7 cellular contexts compared by ENCODE assay signal in genomic region chr17:82414548-82415281, GRCh38. TPM values are rescaled to one million over a fixed set of nuclear protein-coding genes. Genes with fewer than 3 reads are reported as not detected.
A peak's percentile ranks its signal among the peaks of the same experiment; 100 is the strongest.
DNase-seq lines count a peak whose midpoint lies in the region; ATAC-seq and TF ChIP-seq lines count a peak whose summit lies in the region.

No MANE protein-coding gene starts in this region.

- no peaks in the 10 kb centered on the region for H3K27me3 Mint-ChIP-seq in activated CD8-positive, alpha-beta T cell treated with anti-CD3 and anti-CD28 coated beads for 36 hours

- no peak overlapping the region for H3K4me3 Mint-ChIP-seq in activated CD8-positive, alpha-beta T cell treated with anti-CD3 and anti-CD28 coated beads for 36 hours

- DNase-seq in GM13976 (ENCODE audit: low spot score) = peak; percentile 86
- DNase-seq in NCI-H345 treated with DMSO at 0.1 percent for 48 hours (lab: John Stamatoyannopoulos, UW; ENCODE audit: unreplicated experiment) = peak; percentile 30
- DNase-seq in activated CD8-positive, alpha-beta T cell treated with anti-CD3 and anti-CD28 coated beads for 36 hours = peak; percentile 86
- DNase-seq in dorsolateral prefrontal cortex = peak in 8 of 10 donors; percentile 39 to 71 (median 60)
- DNase-seq in lung microvascular endothelial cell (ENCODE audit: low read depth in 2 of 2) = peak; percentile 72 to 82
- peak; percentile 39 for DNase-seq in stimulated activated CD8-positive, alpha-beta memory T cell treated with anti-CD3 and anti-CD28 coated beads, Interleukin-15, amount 100 ng/mL, for 24 hours (ENCODE audit: low read depth)

- POLR2A ChIA-PET in activated CD8-positive, alpha-beta T cell treated with anti-CD3 and anti-CD28 coated beads for 36 hours (lab: Charles Lee) = interaction anchor here (0.8 to 1.5 kb wide), 2 partner anchors 15 to 21 kb away, joined by 3 to 4 read pairs; no protein-coding TSS in a partner anchor

- H3K36me3 Mint-ChIP-seq in activated CD8-positive, alpha-beta T cell treated with anti-CD3 and anti-CD28 coated beads for 36 hours (ENCODE audit: low read depth) = peaks cover 6% of the 10 kb centered on the region

- H3K4me3 ChIP-seq in dorsolateral prefrontal cortex = peak overlapping the region in 15 of 59 donors; percentile 3 to 38 (median 16)

- H3K27me3 ChIP-seq in dorsolateral prefrontal cortex = no peaks in the 10 kb centered on the region

- H3K9me3 Mint-ChIP-seq in activated CD8-positive, alpha-beta T cell treated with anti-CD3 and anti-CD28 coated beads for 36 hours = no peaks in the 10 kb centered on the region

- TF ChIP-seq CTCF in GM13976 (IDR thresholded peaks at IDR 0.05; ENCODE audit: borderline replicate concordance, control extremely low read depth, extremely low read depth, insufficient read depth, missing control alignments) (peak; percentile 70), dorsolateral prefrontal cortex (IDR thresholded peaks at IDR 0.05 in 54 of 56, conservative IDR thresholded peaks at IDR 0.05 in 2 of 56; ENCODE audit: low read depth in 1 of 56, partially characterized antibody in 56 of 56) (peak; percentile 30 to 87 (median 70))
- TF ChIP-seq CTCF in activated CD8-positive, alpha-beta T cell treated with anti-CD3 and anti-CD28 coated beads for 36 hours (IDR thresholded peaks at IDR 0.05) = peak; percentile 87

- no peak overlapping the region for H3K27ac ChIP-seq in dorsolateral prefrontal cortex

- CTCF ChIA-PET in activated CD8-positive, alpha-beta T cell treated with anti-CD3 and anti-CD28 coated beads for 36 hours (lab: Charles Lee) = interaction anchor here (0.9 to 3.2 kb wide), 9 partner anchors 8 to 179 kb away, joined by 3 to 14 read pairs (median 4); no protein-coding TSS in a partner anchor

- in situ Hi-C loops in GM13976 (cut with MboI; ENCODE audit: low sequenced_read_pairs, unreplicated experiment) = no loop called here

- ATAC-seq in activated CD8-positive, alpha-beta T cell treated with anti-CD3 and anti-CD28 coated beads for 36 hours = peak; percentile 20
- ATAC-seq in HG03097 (IDR thresholded peaks at IDR 0.05; ENCODE audit: low FRiP score, unreplicated experiment) = no peak

- H3K4me1 Mint-ChIP-seq in activated CD8-positive, alpha-beta T cell treated with anti-CD3 and anti-CD28 coated beads for 36 hours (ENCODE audit: low read depth) = peaks cover 21% of the 10 kb centered on the region

- intact Hi-C loops in activated CD8-positive, alpha-beta T cell treated with anti-CD3 and anti-CD28 coated beads for 36 hours (cut with micrococcal nuclease) = loop anchor here (5.0 kb wide), 1 partner anchor 62 kb away; no protein-coding TSS in a partner anchor
- intact Hi-C loops in dorsolateral prefrontal cortex (cut with DNase I) = loop anchor here (2.0 to 10.0 kb wide), 4 partner anchors 62 to 177 kb away; no protein-coding TSS in a partner anchor

- H3K27ac Mint-ChIP-seq in activated CD8-positive, alpha-beta T cell treated with anti-CD3 and anti-CD28 coated beads for 36 hours = no peak overlapping the region

RNA-seq across cellular contexts. Expression of gene HEXD, which starts 3.4 kb away (rescaled TPM):
- total RNA-seq in activated CD8-positive, alpha-beta T cell treated with anti-CD3 and anti-CD28 coated beads for 36 hours = 10 to 100 TPM; 21.8 to 21.9 TPM
- total RNA-seq in dorsolateral prefrontal cortex (10 to 100 TPM; 15.3 to 59.1 (median 29.4) TPM), lung microvascular endothelial cell (9.8 and 13.3 TPM in 2 replicates)

RNA-seq across cellular contexts. Expression of gene OGFOD3, which starts 3.7 kb away (rescaled TPM):
- total RNA-seq in activated CD8-positive, alpha-beta T cell treated with anti-CD3 and anti-CD28 coated beads for 36 hours = 10 to 100 TPM; 22.0 to 25.0 TPM
- total RNA-seq in dorsolateral prefrontal cortex (10 to 100 TPM; 20.4 to 48.6 (median 30.7) TPM), lung microvascular endothelial cell (13.9 and 19.8 TPM in 2 replicates)

RNA-seq across cellular contexts. Expression of gene CYBC1, which starts 35.8 kb away (rescaled TPM):
- total RNA-seq in activated CD8-positive, alpha-beta T cell treated with anti-CD3 and anti-CD28 coated beads for 36 hours = 100 to 1,000 TPM; 189 to 192 TPM
- total RNA-seq in dorsolateral prefrontal cortex (100 to 1,000 TPM in 8 of 120 experiments, 10 to 100 TPM in 112; 40.3 to 149 (median 70.2) TPM), lung microvascular endothelial cell (31.8 and 57.1 TPM in 2 replicates)

RNA-seq across cellular contexts. Expression of gene UTS2R, which starts 43.1 kb away (rescaled TPM):
- not detected for total RNA-seq in activated CD8-positive, alpha-beta T cell treated with anti-CD3 and anti-CD28 coated beads for 36 hours
- total RNA-seq in dorsolateral prefrontal cortex = 1 to 10 TPM in 89 of 120 experiments, under 1 TPM in 26, not detected in 5; 0.43 to 6.8 (median 1.6) TPM
- total RNA-seq in lung microvascular endothelial cell = not detected in 2 replicates

RNA-seq across cellular contexts. Expression of gene NARF, which starts 43.8 kb away (rescaled TPM):
- 10 to 100 TPM; 63.9 to 65.4 TPM for total RNA-seq in activated CD8-positive, alpha-beta T cell treated with anti-CD3 and anti-CD28 coated beads for 36 hours
- 100 to 1,000 TPM in 13 of 120 experiments, 10 to 100 TPM in 107; 56.4 to 136 (median 81.0) TPM for total RNA-seq in dorsolateral prefrontal cortex
- total RNA-seq in lung microvascular endothelial cell = 50.1 and 96.2 TPM in 2 replicates

Comparison
In these comparisons a context has a peak if more than half of its experiments do, and no peak if none do; other contexts are left out.
1. DNase-seq: peak in every context shown above with its lines; median percentile 86 in GM13976; 86 in activated CD8-positive, alpha-beta T cell treated with anti-CD3 and anti-CD28 coated beads for 36 hours; 77 in lung microvascular endothelial cell; 60 in dorsolateral prefrontal cortex; 39 in stimulated activated CD8-positive, alpha-beta memory T cell treated with anti-CD3 and anti-CD28 coated beads, Interleukin-15, amount 100 ng/mL, for 24 hours; 30 in NCI-H345 treated with DMSO at 0.1 percent for 48 hours.